Comparison of ENCODE assay signal across 22 cellular contexts in the genomic region with DNA sequence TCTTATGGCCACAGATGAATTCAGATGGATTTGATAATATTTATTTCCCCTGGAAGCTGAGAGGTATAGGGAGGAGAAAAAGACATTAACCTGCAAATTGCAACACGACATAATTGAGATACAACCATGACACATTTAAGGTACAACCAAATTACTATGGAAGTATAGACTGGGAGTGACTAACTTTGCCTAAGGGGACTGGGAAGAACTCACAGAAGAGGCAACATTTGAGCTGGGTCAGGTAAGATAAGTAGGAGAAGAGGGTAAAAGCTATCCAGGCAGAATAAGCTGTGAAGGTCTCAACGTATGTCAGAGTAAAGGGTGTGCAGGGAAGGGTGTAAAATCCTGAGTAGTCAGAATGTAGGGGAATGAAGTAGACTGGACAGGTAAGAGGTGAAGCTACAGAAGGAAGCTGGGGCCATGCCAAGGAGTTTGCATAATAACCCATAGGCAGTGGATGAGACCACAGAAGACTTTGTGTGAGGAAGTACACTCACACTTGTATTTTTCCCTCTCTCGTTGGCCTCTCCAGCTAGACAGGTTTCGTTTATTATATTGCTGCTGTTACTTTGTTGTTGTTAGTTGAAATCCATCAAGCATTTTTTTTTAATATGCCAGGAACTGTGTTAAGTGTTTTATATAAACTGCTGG. TPM values are rescaled to one million over a fixed set of nuclear protein-coding genes. Genes with fewer than 3 reads are reported as not detected.
"Had no signal": no experiment of that assay in that cellular context is flagged by ENCODE, and none has a peak within 500 bp of the region (broad histone marks: within the 10 kb centered on the region; RNA-seq: fewer than 3 reads in every experiment).

No MANE protein-coding gene starts in this region.

- H3K9me3 Mint-ChIP-seq: activated naive CD4-positive, alpha-beta T cell treated with anti-CD3 and anti-CD28 coated beads, Interleukin-2, amount 50 U/mL, for 72 hours; memory B cell had no signal

- H3K36me3 Mint-ChIP-seq: activated naive CD4-positive, alpha-beta T cell treated with anti-CD3 and anti-CD28 coated beads, Interleukin-2, amount 50 U/mL, for 72 hours; memory B cell; naive B cell had no signal

- H3K4me1 Mint-ChIP-seq: memory B cell, naive B cell, neural crest cell had no signal

- H3K27ac Mint-ChIP-seq: activated naive CD4-positive, alpha-beta T cell treated with anti-CD3 and anti-CD28 coated beads, Interleukin-2, amount 50 U/mL, for 72 hours; dendritic cell treated with granulocyte-macrophage colony-stimulating factor and Interleukin-4, amounts not matched to agents 40 ng/mL and 50 ng/mL, for 4 days; memory B cell; naive B cell had no signal

- DNase-seq: activated CD4-positive, alpha-beta T cell treated with anti-CD3 and anti-CD28 coated beads for 1 hour; activated CD4-positive, alpha-beta T cell treated with anti-CD3 and anti-CD28 coated beads, Interleukin-2, amount 50 U/mL, for 4 hours; activated gamma-delta T cell treated with Interleukin-2 at 50 U/mL for 16 hours; adrenal gland; effector CD8-positive, alpha-beta T cell; foreskin fibroblast; glutamatergic neuron; hippocampal formation; naive B cell; stimulated activated CD4-positive, alpha-beta T cell treated with anti-CD3 and anti-CD28 coated beads, Interleukin-12 subunit alpha, Interleukin-12 subunit beta, amount 100 ng/mL, for 4 hours; stimulated activated CD4-positive, alpha-beta T cell treated with anti-CD3 and anti-CD28 coated beads, Interleukin-1b, Interleukin-23, amount 100 ng/mL, for 48 hours; stimulated activated CD8-positive, alpha-beta memory T cell treated with anti-CD3 and anti-CD28 coated beads, Interleukin-4, amount 100 ng/mL, for 48 hours; stimulated activated naive CD4-positive, alpha-beta T cell treated with Interleukin-2 at 50 U/mL for 16 hours; T1000; thyroid gland had no signal

- ATAC-seq: activated naive CD4-positive, alpha-beta T cell treated with anti-CD3 and anti-CD28 coated beads, Interleukin-2, amount 50 U/mL, for 72 hours; left lobe of liver had no signal

- H3K4me3 Mint-ChIP-seq: dendritic cell treated with granulocyte-macrophage colony-stimulating factor and Interleukin-4, amounts not matched to agents 40 ng/mL and 50 ng/mL, for 4 days; memory B cell; naive B cell; neural crest cell had no signal

RNA-seq across cellular contexts. Expression of gene PTX3, which starts 28.0 kb away (rescaled TPM):
- total RNA-seq: activated CD8-positive, alpha-beta memory T cell treated with anti-CD3 and anti-CD28 coated beads for 36 hours; T-helper 1 cell treated with Interleukin-12 subunit alpha and Interleukin-12 subunit beta and Interleukin-4 antibody, amounts not matched to agents 30 ng/mL and 1 ng/mL, for 36 hours had no signal
